ENCODE assay signal across 9 cellular contexts in the genomic region with DNA sequence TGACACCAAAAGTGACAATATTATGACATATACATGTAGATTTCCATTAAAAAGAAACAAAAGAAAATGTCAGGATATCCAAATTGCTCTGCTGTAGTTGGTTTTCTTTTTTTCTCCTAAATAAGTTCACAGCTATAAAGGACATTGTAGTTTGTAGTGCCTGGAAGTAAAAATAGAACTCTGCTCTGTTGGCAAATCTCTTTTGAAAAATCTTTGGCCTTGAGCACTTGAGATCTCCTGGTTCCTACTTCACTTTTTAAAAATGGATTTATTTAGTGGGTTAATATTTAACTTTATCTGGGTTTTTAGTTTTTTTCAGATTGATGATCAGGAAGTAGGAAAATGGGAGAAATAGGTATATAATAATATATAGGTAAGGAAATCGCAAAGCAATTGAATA.
"Had no signal": no experiment of that assay in that cellular context is flagged by ENCODE, and none has a peak within 500 bp of the region (broad histone marks: within the 10 kb centered on the region; RNA-seq: fewer than 3 reads in every experiment).

No MANE protein-coding gene starts in this region.

- H3K9me3 ChIP-seq: HAP-1 had no signal

- H3K27ac Mint-ChIP-seq: HFFc6 had no signal

- ATAC-seq: HCT116, K562 had no signal

- H3K27ac ChIP-seq: HL-60 had no signal

- H3K9me3 Mint-ChIP-seq: HFFc6 had no signal

- H3K4me3 Mint-ChIP-seq: HFFc6 had no signal

- DNase-seq: GOT3, H7, HFFc6, IMR-90, KG1 had no signal

- FAIRE-seq: K562 had no signal

- H3K4me3 ChIP-seq: HAP-1, K562 had no signal
